ENCODE assay signal across 2 cellular contexts in genomic region chr19:35639863-35640262, GRCh38.
TF ChIP-seq lines count a peak whose summit lies in the region.

No MANE protein-coding gene starts in this region.

TF ChIP-seq in HEK293, 187 proteins besides CTCF, POLR2A, EP300 and RAD21:
- TF ChIP-seq ZBTB8A (tag by site-specific recombination; IDR thresholded peaks at IDR 0.05) (no peak), ZNF600 (tag by site-specific recombination; IDR thresholded peaks at IDR 0.05) (0 out of 2 replicates have a peak, but pooled peaks have one; percentile 6), ZNF366 (tag by site-specific recombination; conservative IDR thresholded peaks at IDR 0.05) (0 out of 2 replicates have a peak, but pooled peaks have one; percentile 45), ZNF221 (tag by site-specific recombination; IDR thresholded peaks at IDR 0.05; ENCODE audit: borderline replicate concordance) (no peak)

TF ChIP-seq in H1, 55 proteins besides CTCF, POLR2A, EP300 and RAD21:
- TF ChIP-seq KDM4A (IDR thresholded peaks at IDR 0.05; ENCODE audit: low read depth, low read length, severe bottlenecking), result no peak
- TF ChIP-seq RFX5 (IDR thresholded peaks at IDR 0.05; ENCODE audit: borderline replicate concordance, low read depth, low read length), result no peak
- TF ChIP-seq GABPA (IDR thresholded peaks at IDR 0.05; ENCODE audit: borderline replicate concordance, insufficient read depth, low read length), result no peak
- TF ChIP-seq CBX8 (IDR thresholded peaks at IDR 0.05; ENCODE audit: borderline replicate concordance, low read depth, low read length), result no peak
- TF ChIP-seq ATF3 (IDR thresholded peaks at IDR 0.05; ENCODE audit: insufficient read depth, low read depth, low read length), result no peak
- TF ChIP-seq SIN3A (conservative IDR thresholded peaks at IDR 0.05 in 1 of 2, IDR thresholded peaks at IDR 0.05 in 1 of 2; ENCODE audit: low read depth in 1 of 2, low read length in 2 of 2), result no peak
- no peak for TF ChIP-seq TAF7 (optimal IDR thresholded peaks at IDR 0.05; ENCODE audit: borderline replicate concordance, low read depth, low read length)
- no peak for TF ChIP-seq CHD1 (IDR thresholded peaks at IDR 0.05; ENCODE audit: low read depth, low read length)
- TF ChIP-seq BCL11A (IDR thresholded peaks at IDR 0.05; ENCODE audit: low read depth in 2 of 2, low read length in 2 of 2), result no peak
- no peak for TF ChIP-seq KDM5A (IDR thresholded peaks at IDR 0.05; ENCODE audit: low read length)
- no peak for TF ChIP-seq JUN (IDR thresholded peaks at IDR 0.05; ENCODE audit: low read depth, low read length)
- no peak for TF ChIP-seq ASH2L (IDR thresholded peaks at IDR 0.05; ENCODE audit: low read length)
- no peak for TF ChIP-seq TBP (IDR thresholded peaks at IDR 0.05; ENCODE audit: low read depth, low read length)
- no peak for TF ChIP-seq RNF2 (IDR thresholded peaks at IDR 0.05; ENCODE audit: borderline replicate concordance, low read depth, low read length, missing control alignments, poor library complexity, severe bottlenecking)
- no peak for TF ChIP-seq TCF12 (IDR thresholded peaks at IDR 0.05; ENCODE audit: low read depth, low read length)
- no peak for TF ChIP-seq NANOG (IDR thresholded peaks at IDR 0.05; ENCODE audit: insufficient read depth, low read depth, low read length, poor library complexity, severe bottlenecking)
- no peak for TF ChIP-seq SIX5 (IDR thresholded peaks at IDR 0.05; ENCODE audit: low read depth, low read length)
- TF ChIP-seq TAF1 (IDR thresholded peaks at IDR 0.05; ENCODE audit: low read depth, low read length), result no peak
- TF ChIP-seq EZH2 (IDR thresholded peaks at IDR 0.05; ENCODE audit: low read depth, low read length, severe bottlenecking), result no peak
